Comparison of ENCODE assay signal across 15 cellular contexts in the genomic region with DNA sequence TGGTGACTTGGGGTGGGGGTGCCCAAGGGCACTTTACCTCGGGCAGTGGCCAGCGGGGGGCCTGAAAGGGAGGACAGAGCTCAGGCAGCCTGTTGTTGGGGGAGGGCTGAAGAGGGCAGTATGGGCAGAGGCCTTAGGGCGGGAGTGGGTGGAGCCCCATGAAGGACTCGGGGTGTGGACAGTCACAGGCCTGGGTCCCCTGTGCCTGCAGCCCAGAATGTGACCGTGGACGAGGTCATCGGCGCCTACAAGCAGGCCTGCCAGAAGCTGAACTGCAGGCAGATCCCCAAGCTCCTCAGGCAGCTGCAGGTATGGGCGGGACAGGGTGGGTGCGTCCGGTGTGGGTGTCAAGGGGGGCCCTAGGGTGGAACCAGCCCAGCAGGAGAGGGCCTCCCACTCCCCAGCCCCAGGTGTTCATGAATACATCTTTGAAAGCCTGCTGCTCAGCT. TPM values are rescaled to one million over a fixed set of nuclear protein-coding genes. Genes with fewer than 3 reads are reported as not detected.
DNase-seq lines count a peak whose midpoint lies in the region; ATAC-seq and TF ChIP-seq lines count a peak whose summit lies in the region.
"Had no signal": no experiment of that assay in that cellular context is flagged by ENCODE, and none has a peak within 500 bp of the region (broad histone marks: within the 10 kb centered on the region; RNA-seq: fewer than 3 reads in every experiment).

No MANE protein-coding gene starts in this region.

- no peaks in the 10 kb centered on the region for H3K9me3 Mint-ChIP-seq in activated T-helper 2 cell treated with anti-CD3 and anti-CD28 coated beads, Interferon-gamma antibody, Interleukin-2, Interleukin-4, amounts not matched to agents 10 μg/mL and 5 μg/mL and 100 μg/mL, durations not matched to agents 14 hours and 24 hours and 36 hours
- H3K9me3 Mint-ChIP-seq: dendritic cell treated with granulocyte-macrophage colony-stimulating factor and Interleukin-4, amounts not matched to agents 40 ng/mL and 50 ng/mL, for 4 days; memory B cell had no signal

- no peak overlapping the region for H3K4me3 Mint-ChIP-seq in activated T-helper 2 cell treated with anti-CD3 and anti-CD28 coated beads, Interferon-gamma antibody, Interleukin-2, Interleukin-4, amounts not matched to agents 10 μg/mL and 5 μg/mL and 100 μg/mL, durations not matched to agents 14 hours and 24 hours and 36 hours (ENCODE audit: low read depth)
- H3K4me3 Mint-ChIP-seq: dendritic cell treated with granulocyte-macrophage colony-stimulating factor and Interleukin-4, amounts not matched to agents 40 ng/mL and 50 ng/mL, for 4 days; memory B cell had no signal

- no peak overlapping the region for H3K27ac Mint-ChIP-seq in activated T-helper 2 cell treated with anti-CD3 and anti-CD28 coated beads, Interferon-gamma antibody, Interleukin-2, Interleukin-4, amounts not matched to agents 10 μg/mL and 5 μg/mL and 100 μg/mL, durations not matched to agents 14 hours and 24 hours and 36 hours
- H3K27ac Mint-ChIP-seq: dendritic cell treated with granulocyte-macrophage colony-stimulating factor and Interleukin-4, amounts not matched to agents 40 ng/mL and 50 ng/mL, for 4 days; memory B cell had no signal

- no peaks in the 10 kb centered on the region for H3K4me1 Mint-ChIP-seq in activated T-helper 2 cell treated with anti-CD3 and anti-CD28 coated beads, Interferon-gamma antibody, Interleukin-2, Interleukin-4, amounts not matched to agents 10 μg/mL and 5 μg/mL and 100 μg/mL, durations not matched to agents 14 hours and 24 hours and 36 hours (ENCODE audit: low read depth)

- no peak for TF ChIP-seq CTCF in GM13977 (IDR thresholded peaks at IDR 0.05; ENCODE audit: extremely low read depth, insufficient read depth, missing control alignments)

- DNase-seq in GM13977 (ENCODE audit: low spot score): peak; percentile 20
- DNase-seq in NCI-H69 (lab: John Stamatoyannopoulos, UW): peak; percentile 50
- DNase-seq in left colon: no peak
- no peak for DNase-seq in DMS 273 treated with DMSO at 0.1 percent for 48 hours (lab: John Stamatoyannopoulos, UW)
- DNase-seq in activated T-helper 2 cell treated with anti-CD3 and anti-CD28 coated beads, Interferon-gamma antibody, Interleukin-2, Interleukin-4, amounts not matched to agents 10 μg/mL and 5 μg/mL and 100 μg/mL, durations not matched to agents 14 hours and 24 hours and 36 hours (ENCODE audit: low spot score): no peak
- DNase-seq: activated CD4-positive, CD25-positive, alpha-beta regulatory T cell; activated effector memory CD4-positive, alpha-beta T cell treated with anti-CD3 and anti-CD28 coated beads, Interleukin-2, amount 50 U/mL, for 16 hours; GDM1; MV-4-11; NCI-H774; T-helper 1 cell had no signal

- ATAC-seq in left colon (peak; percentile 53), GM18868 (IDR thresholded peaks at IDR 0.05; ENCODE audit: unreplicated experiment) (no peak)
- ATAC-seq: esophagus mucosa had no signal

- H3K36me3 Mint-ChIP-seq in activated T-helper 2 cell treated with anti-CD3 and anti-CD28 coated beads, Interferon-gamma antibody, Interleukin-2, Interleukin-4, amounts not matched to agents 10 μg/mL and 5 μg/mL and 100 μg/mL, durations not matched to agents 14 hours and 24 hours and 36 hours (ENCODE audit: low read depth): no peaks in the 10 kb centered on the region

- intact Hi-C loops in left colon (cut with DNase I, micrococcal nuclease): no loop called here
- intact Hi-C loops in activated T-helper 2 cell treated with anti-CD3 and anti-CD28 coated beads, Interferon-gamma antibody, Interleukin-2, Interleukin-4, amounts not matched to agents 10 μg/mL and 5 μg/mL and 100 μg/mL, durations not matched to agents 14 hours and 24 hours and 36 hours (cut with micrococcal nuclease): no loop called here

- H3K27me3 Mint-ChIP-seq in activated T-helper 2 cell treated with anti-CD3 and anti-CD28 coated beads, Interferon-gamma antibody, Interleukin-2, Interleukin-4, amounts not matched to agents 10 μg/mL and 5 μg/mL and 100 μg/mL, durations not matched to agents 14 hours and 24 hours and 36 hours (ENCODE audit: low read depth): no peaks in the 10 kb centered on the region
- H3K27me3 Mint-ChIP-seq: dendritic cell treated with granulocyte-macrophage colony-stimulating factor and Interleukin-4, amounts not matched to agents 40 ng/mL and 50 ng/mL, for 4 days; memory B cell had no signal

- in situ Hi-C loops in GM13977 (cut with MboI; ENCODE audit: low pct_unique_long_range_greater_than_20kb, low sequenced_read_pairs, unreplicated experiment): no loop called here

RNA-seq across cellular contexts. Expression of gene NKPD1, which starts 22.5 kb away (rescaled TPM):
- total RNA-seq in left colon: under 1 TPM; 0.08 to 0.15 TPM
- 0.07 and 0.09 TPM in 2 replicates for total RNA-seq in activated T-helper 2 cell treated with anti-CD3 and anti-CD28 coated beads, Interferon-gamma antibody, Interleukin-2, Interleukin-4, amounts not matched to agents 10 μg/mL and 5 μg/mL and 100 μg/mL, durations not matched to agents 14 hours and 24 hours and 36 hours

RNA-seq across cellular contexts. Expression of gene TRAPPC6A, which starts 39.7 kb away (rescaled TPM):
- 10 to 100 TPM; 45.0 to 46.9 TPM for total RNA-seq in left colon
- total RNA-seq in activated T-helper 2 cell treated with anti-CD3 and anti-CD28 coated beads, Interferon-gamma antibody, Interleukin-2, Interleukin-4, amounts not matched to agents 10 μg/mL and 5 μg/mL and 100 μg/mL, durations not matched to agents 14 hours and 24 hours and 36 hours: 27.4 and 31.4 TPM in 2 replicates

RNA-seq across cellular contexts. Expression of gene BLOC1S3, which starts 40.3 kb away (rescaled TPM):
- total RNA-seq in left colon: 10 to 100 TPM; 11.2 to 13.5 TPM
- 9.7 and 10.8 TPM in 2 replicates for total RNA-seq in activated T-helper 2 cell treated with anti-CD3 and anti-CD28 coated beads, Interferon-gamma antibody, Interleukin-2, Interleukin-4, amounts not matched to agents 10 μg/mL and 5 μg/mL and 100 μg/mL, durations not matched to agents 14 hours and 24 hours and 36 hours

RNA-seq across cellular contexts. Expression of gene PPP1R37, which starts 45.3 kb away (rescaled TPM):
- 10 to 100 TPM; 31.6 to 33.1 TPM for total RNA-seq in left colon
- 15.7 and 18.4 TPM in 2 replicates for total RNA-seq in activated T-helper 2 cell treated with anti-CD3 and anti-CD28 coated beads, Interferon-gamma antibody, Interleukin-2, Interleukin-4, amounts not matched to agents 10 μg/mL and 5 μg/mL and 100 μg/mL, durations not matched to agents 14 hours and 24 hours and 36 hours

RNA-seq across cellular contexts. Expression of gene GEMIN7, which starts 59.3 kb away (rescaled TPM):
- 10 to 100 TPM; 18.1 to 22.8 TPM for total RNA-seq in left colon
- 44.9 and 49.4 TPM in 2 replicates for total RNA-seq in activated T-helper 2 cell treated with anti-CD3 and anti-CD28 coated beads, Interferon-gamma antibody, Interleukin-2, Interleukin-4, amounts not matched to agents 10 μg/mL and 5 μg/mL and 100 μg/mL, durations not matched to agents 14 hours and 24 hours and 36 hours

Comparison
In these comparisons a context has a peak if more than half of its experiments do, and no peak if none do; other contexts are left out.
1. DNase-seq: peak in GM13977 (single experiment) and NCI-H69 (single experiment); none in left colon (0 of 2), DMS 273 treated with DMSO at 0.1 percent for 48 hours (single experiment) and activated T-helper 2 cell treated with anti-CD3 and anti-CD28 coated beads, Interferon-gamma antibody, Interleukin-2, Interleukin-4, amounts not matched to agents 10 μg/mL and 5 μg/mL and 100 μg/mL, durations not matched to agents 14 hours and 24 hours and 36 hours (single experiment).